In genomic region chr9:88535932-88536324, GRCh38 we compare ENCODE assay signal across 1 cellular context.
TF ChIP-seq lines count a peak whose summit lies in the region.

No MANE protein-coding gene starts in this region.

TF ChIP-seq in H1, 55 proteins besides CTCF, POLR2A, EP300 and RAD21 (continued from another document):
- no peak for TF ChIP-seq GABPA (IDR thresholded peaks at IDR 0.05; ENCODE audit: borderline replicate concordance, insufficient read depth, low read length)
TF ChIP-seq in H1: peak in this region for 0.
